Comparison of ENCODE assay signal across 1 cellular context in the genomic region with DNA sequence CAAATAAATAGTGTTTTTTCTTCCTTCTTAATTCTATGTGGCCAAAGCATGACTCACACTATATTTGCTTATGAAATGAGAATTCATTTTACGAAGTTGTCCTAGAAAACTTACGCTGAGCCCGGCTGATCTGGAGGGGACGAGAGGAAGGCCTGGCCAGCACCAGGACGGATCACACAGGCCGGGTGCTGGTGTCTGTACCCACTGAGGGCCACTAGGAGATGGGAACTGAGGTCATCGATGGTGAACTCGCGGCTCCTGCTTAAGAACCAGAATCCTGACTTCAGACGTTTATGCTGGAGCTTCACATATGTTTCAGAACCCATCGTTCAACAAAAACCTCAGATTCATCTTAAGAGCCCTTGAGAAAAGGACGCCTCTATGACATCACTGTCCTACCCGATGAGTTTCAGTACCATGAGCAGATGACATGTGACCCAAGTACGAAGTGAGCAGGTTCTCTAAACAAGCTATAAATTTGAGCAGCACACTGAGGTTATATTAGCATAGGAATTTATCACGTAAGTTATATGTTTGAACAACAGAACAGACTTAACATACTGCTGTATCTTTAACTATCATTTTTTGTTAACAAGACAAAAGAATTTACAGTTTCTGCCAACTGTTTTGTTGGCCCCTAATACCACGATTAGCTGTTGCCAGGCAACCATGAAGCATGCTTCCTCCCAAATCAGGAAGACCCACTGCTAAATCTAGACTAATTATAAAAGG.
TF ChIP-seq lines count a peak whose summit lies in the region.

No MANE protein-coding gene starts in this region.

TF ChIP-seq in GM12878, 131 proteins besides CTCF, POLR2A, EP300 and RAD21 (continued from another document and continues in another):
- TF ChIP-seq ZBTB11 (CRISPR knock-in tag; IDR thresholded peaks at IDR 0.05) (no peak), ZNF24 (IDR thresholded peaks at IDR 0.05) (no peak), ZBTB33 (IDR thresholded peaks at IDR 0.05) (no peak), STAT3 (IDR thresholded peaks at IDR 0.05; ENCODE audit: low read depth, low read length) (no peak), FOXK2 (IDR thresholded peaks at IDR 0.05) (no peak), ZBTB4 (CRISPR knock-in tag; IDR thresholded peaks at IDR 0.05) (no peak), SMAD1 (IDR thresholded peaks at IDR 0.05; ENCODE audit: low read depth, partially characterized antibody) (no peak), BMI1 (IDR thresholded peaks at IDR 0.05; ENCODE audit: borderline replicate concordance) (peak; percentile 93), NR2C2 (IDR thresholded peaks at IDR 0.05; ENCODE audit: borderline replicate concordance, control insufficient read depth, insufficient read length, low read depth) (no peak), MYB (IDR thresholded peaks at IDR 0.05; ENCODE audit: borderline replicate concordance, low read depth, low read length) (no peak), CREB1 (IDR thresholded peaks at IDR 0.05; ENCODE audit: low read depth) (peak; percentile 89), MEF2A (IDR thresholded peaks at IDR 0.05; ENCODE audit: insufficient read depth, low read depth, low read length) (no peak), SMAD5 (IDR thresholded peaks at IDR 0.05; ENCODE audit: low read depth) (no peak), POU2F2 (IDR thresholded peaks at IDR 0.05; ENCODE audit: borderline replicate concordance, low read depth, low read length) (no peak), NFYA (IDR thresholded peaks at IDR 0.05; ENCODE audit: borderline replicate concordance, low read depth, low read length) (no peak), E2F4 (IDR thresholded peaks at IDR 0.05; ENCODE audit: low read depth, low read length) (no peak), RAD51 (IDR thresholded peaks at IDR 0.05) (peak; percentile 92), ATF7 (IDR thresholded peaks at IDR 0.05; ENCODE audit: low read depth) (peak; percentile 97), IRF3 (IDR thresholded peaks at IDR 0.05) (no peak), HDAC2 (IDR thresholded peaks at IDR 0.05) (no peak), EZH2 (IDR thresholded peaks at IDR 0.05; ENCODE audit: borderline replicate concordance, control insufficient read depth, low read depth, low read length) (no peak), ETV6 (conservative IDR thresholded peaks at IDR 0.05 in 1 of 2, IDR thresholded peaks at IDR 0.05 in 1 of 2; ENCODE audit: borderline replicate concordance in 1 of 2, low read depth in 1 of 2) (no peak), SIX5 (IDR thresholded peaks at IDR 0.05; ENCODE audit: low read depth, low read length, severe bottlenecking) (no peak), CBFB (IDR thresholded peaks at IDR 0.05; ENCODE audit: low read depth) (no peak), SRF (IDR thresholded peaks at IDR 0.05; ENCODE audit: low read depth in 2 of 2, low read length in 2 of 2) (no peak), POLR2AphosphoS2 (IDR thresholded peaks at IDR 0.05; ENCODE audit: low read depth, low read length) (no peak), TCF7 (IDR thresholded peaks at IDR 0.05; ENCODE audit: borderline replicate concordance) (no peak), EGR1 (IDR thresholded peaks at IDR 0.05; ENCODE audit: borderline replicate concordance in 1 of 2, low read depth in 2 of 2, low read length in 2 of 2) (no peak), ASH2L (IDR thresholded peaks at IDR 0.05; ENCODE audit: borderline replicate concordance, low read depth) (no peak), ATF3 (IDR thresholded peaks at IDR 0.05; ENCODE audit: borderline replicate concordance, extremely low read depth, low read depth, low read length) (no peak), YY1 (IDR thresholded peaks at IDR 0.05; ENCODE audit: low read depth, low read length) (no peak), ZNF687 (IDR thresholded peaks at IDR 0.05) (peak; percentile 92), LARP7 (IDR thresholded peaks at IDR 0.05) (no peak), WRNIP1 (IDR thresholded peaks at IDR 0.05; ENCODE audit: borderline replicate concordance, low read depth, low read length) (no peak), NBN (IDR thresholded peaks at IDR 0.05) (no peak), SIN3A (IDR thresholded peaks at IDR 0.05; ENCODE audit: low read depth, low read length) (no peak), KAT2A (conservative IDR thresholded peaks at IDR 0.05; ENCODE audit: control insufficient read depth, low read depth, low read length) (no peak), ZSCAN29 (IDR thresholded peaks at IDR 0.05) (no peak), TBL1XR1 (IDR thresholded peaks at IDR 0.05; ENCODE audit: low read depth, low read length) (no peak), SP1 (IDR thresholded peaks at IDR 0.05; ENCODE audit: low read depth, low read length) (no peak), ZNF622 (IDR thresholded peaks at IDR 0.05) (no peak)
- TF ChIP-seq, protein P1, sequence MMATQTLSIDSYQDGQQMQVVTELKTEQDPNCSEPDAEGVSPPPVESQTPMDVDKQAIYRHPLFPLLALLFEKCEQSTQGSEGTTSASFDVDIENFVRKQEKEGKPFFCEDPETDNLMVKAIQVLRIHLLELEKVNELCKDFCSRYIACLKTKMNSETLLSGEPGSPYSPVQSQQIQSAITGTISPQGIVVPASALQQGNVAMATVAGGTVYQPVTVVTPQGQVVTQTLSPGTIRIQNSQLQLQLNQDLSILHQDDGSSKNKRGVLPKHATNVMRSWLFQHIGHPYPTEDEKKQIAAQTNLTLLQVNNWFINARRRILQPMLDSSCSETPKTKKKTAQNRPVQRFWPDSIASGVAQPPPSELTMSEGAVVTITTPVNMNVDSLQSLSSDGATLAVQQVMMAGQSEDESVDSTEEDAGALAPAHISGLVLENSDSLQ (IDR thresholded peaks at IDR 0.05), result no peak
- TF ChIP-seq, protein P2, sequence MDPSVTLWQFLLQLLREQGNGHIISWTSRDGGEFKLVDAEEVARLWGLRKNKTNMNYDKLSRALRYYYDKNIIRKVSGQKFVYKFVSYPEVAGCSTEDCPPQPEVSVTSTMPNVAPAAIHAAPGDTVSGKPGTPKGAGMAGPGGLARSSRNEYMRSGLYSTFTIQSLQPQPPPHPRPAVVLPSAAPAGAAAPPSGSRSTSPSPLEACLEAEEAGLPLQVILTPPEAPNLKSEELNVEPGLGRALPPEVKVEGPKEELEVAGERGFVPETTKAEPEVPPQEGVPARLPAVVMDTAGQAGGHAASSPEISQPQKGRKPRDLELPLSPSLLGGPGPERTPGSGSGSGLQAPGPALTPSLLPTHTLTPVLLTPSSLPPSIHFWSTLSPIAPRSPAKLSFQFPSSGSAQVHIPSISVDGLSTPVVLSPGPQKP (IDR thresholded peaks at IDR 0.05; ENCODE audit: low read depth, low read length), result no peak
